In the genomic region with DNA sequence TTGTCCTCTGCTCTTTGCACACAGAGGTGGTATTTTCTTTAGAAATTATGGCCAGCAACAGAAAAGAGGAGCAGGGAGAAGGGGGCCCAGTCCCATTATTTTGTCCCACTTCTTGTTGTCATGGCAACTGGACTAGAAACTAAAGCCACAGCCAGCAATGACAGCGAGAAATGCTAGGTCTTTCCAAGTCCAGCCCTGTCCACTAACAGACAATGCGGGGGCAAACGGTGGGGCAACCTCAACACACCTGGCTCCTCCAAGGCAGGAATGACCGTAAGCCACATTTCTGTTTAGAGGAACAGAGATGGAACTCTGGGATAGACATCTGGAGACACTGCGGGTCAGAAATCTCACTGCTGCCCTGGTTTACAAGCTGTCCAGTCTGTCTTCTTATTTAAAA, we compare ENCODE assay signal across 18 cellular contexts.
"Had no signal": no experiment of that assay in that cellular context is flagged by ENCODE, and none has a peak within 500 bp of the region (broad histone marks: within the 10 kb centered on the region; RNA-seq: fewer than 3 reads in every experiment).

No MANE protein-coding gene starts in this region.

- H3K4me1 ChIP-seq: neural progenitor cell, parathyroid adenoma had no signal

- H3K9ac ChIP-seq: neural progenitor cell, parathyroid adenoma had no signal

- H3K4me2 ChIP-seq: neural progenitor cell had no signal

- H3K36me3 ChIP-seq: cardiac muscle cell, gastrocnemius medialis, neural progenitor cell had no signal

- H3K79me2 ChIP-seq: parathyroid adenoma had no signal

- H3K27ac ChIP-seq: cardiac muscle cell, coronary artery, gastrocnemius medialis, neural progenitor cell, parathyroid adenoma had no signal

- ATAC-seq: activated CD8-positive, alpha-beta T cell treated with anti-CD3 and anti-CD28 coated beads, Interleukin-2, amount 10 ng/mL, durations not matched to agents 7 days and 5 days; gastrocnemius medialis; stimulated activated naive CD8-positive, alpha-beta T cell treated with anti-CD3 and anti-CD28 coated beads, Interleukin-15, amount 100 ng/mL, for 72 hours had no signal

- H3K27me3 ChIP-seq: cardiac muscle cell, gastrocnemius medialis, neural progenitor cell had no signal

- H3K9me3 Mint-ChIP-seq: activated naive CD4-positive, alpha-beta T cell treated with anti-CD3 and anti-CD28 coated beads, Interleukin-2, amount 10 ng/mL, durations not matched to agents 7 days and 5 days; activated T-helper 17 cell treated with anti-CD3 and anti-CD28 coated beads, Interleukin-2, amount 50 U/mL, for 72 hours; memory B cell; neural progenitor cell; stimulated activated naive CD8-positive, alpha-beta T cell treated with anti-CD3 and anti-CD28 coated beads, Interleukin-15, amount 100 ng/mL, for 72 hours had no signal

- H3K4me3 Mint-ChIP-seq: activated CD8-positive, alpha-beta T cell treated with anti-CD3 and anti-CD28 coated beads, Interleukin-2, amount 10 ng/mL, durations not matched to agents 7 days and 5 days; activated naive CD4-positive, alpha-beta T cell treated with anti-CD3 and anti-CD28 coated beads, Interleukin-2, amount 10 ng/mL, durations not matched to agents 7 days and 5 days; activated T-helper 17 cell treated with anti-CD3 and anti-CD28 coated beads, Interleukin-2, amount 50 U/mL, for 72 hours; memory B cell; neural progenitor cell; stimulated activated naive CD8-positive, alpha-beta T cell treated with anti-CD3 and anti-CD28 coated beads, Interleukin-15, amount 100 ng/mL, for 72 hours had no signal

- FAIRE-seq: kidney had no signal

- H3K4me3 ChIP-seq: cardiac muscle cell, coronary artery, gastrocnemius medialis, left ventricle myocardium inferior, neural progenitor cell had no signal

- H3K27ac Mint-ChIP-seq: activated CD8-positive, alpha-beta T cell treated with anti-CD3 and anti-CD28 coated beads, Interleukin-2, amount 10 ng/mL, durations not matched to agents 7 days and 5 days; neural progenitor cell; stimulated activated naive CD8-positive, alpha-beta T cell treated with anti-CD3 and anti-CD28 coated beads, Interleukin-15, amount 100 ng/mL, for 72 hours had no signal

- H2AFZ ChIP-seq: neural progenitor cell, parathyroid adenoma had no signal

- H3K36me3 Mint-ChIP-seq: neural progenitor cell had no signal

- H3K27me3 Mint-ChIP-seq: activated naive CD4-positive, alpha-beta T cell treated with anti-CD3 and anti-CD28 coated beads, Interleukin-2, amount 10 ng/mL, durations not matched to agents 7 days and 5 days; activated T-helper 17 cell treated with anti-CD3 and anti-CD28 coated beads, Interleukin-2, amount 50 U/mL, for 72 hours; stimulated activated naive CD8-positive, alpha-beta T cell treated with anti-CD3 and anti-CD28 coated beads, Interleukin-15, amount 100 ng/mL, for 72 hours had no signal

- H3K9me3 ChIP-seq: gastrocnemius medialis, left ventricle myocardium inferior had no signal

- DNase-seq: activated CD4-positive, alpha-beta T cell treated with anti-CD3 and anti-CD28 coated beads for 4 hours; activated CD8-positive, alpha-beta memory T cell treated with anti-CD3 and anti-CD28 coated beads, Interleukin-2, amount 50 U/mL, for 48 hours; activated CD8-positive, alpha-beta T cell treated with anti-CD3 and anti-CD28 coated beads, Interleukin-2, amount 10 ng/mL, durations not matched to agents 7 days and 5 days; activated naive CD4-positive, alpha-beta T cell treated with anti-CD3 and anti-CD28 coated beads, Interleukin-2, amount 10 ng/mL, durations not matched to agents 7 days and 5 days; effector CD4-positive, alpha-beta T cell; gastrocnemius medialis; kidney; left ventricle myocardium inferior; stimulated activated CD4-positive, alpha-beta T cell treated with anti-CD3 and anti-CD28 coated beads, Interleukin-15, amount 100 ng/mL, for 24 hours; stimulated activated CD4-positive, alpha-beta T cell treated with anti-CD3 and anti-CD28 coated beads, Interleukin-4, amount 100 ng/mL, for 24 hours; stimulated activated naive CD8-positive, alpha-beta T cell treated with anti-CD3 and anti-CD28 coated beads, Interleukin-15, amount 100 ng/mL, for 72 hours; T-helper 9 cell had no signal

- H3K4me1 Mint-ChIP-seq: activated naive CD4-positive, alpha-beta T cell treated with anti-CD3 and anti-CD28 coated beads, Interleukin-2, amount 10 ng/mL, durations not matched to agents 7 days and 5 days had no signal
